Comparison of ENCODE assay signal across 29 cellular contexts in genomic region chr5:154278172-154278571, GRCh38.
A peak's percentile ranks its signal among the peaks of the same experiment; 100 is the strongest.
DNase-seq lines count a peak whose midpoint lies in the region; ATAC-seq, FAIRE-seq and TF ChIP-seq lines count a peak whose summit lies in the region.
"Had no signal": no experiment of that assay in that cellular context is flagged by ENCODE, and none has a peak within 500 bp of the region (broad histone marks: within the 10 kb centered on the region; RNA-seq: fewer than 3 reads in every experiment).

No MANE protein-coding gene starts in this region.

- H3K4me3 Mint-ChIP-seq in activated T-cell treated with anti-CD3 and anti-CD28 coated beads, Interleukin-2, amount 50 U/mL, for 24 hours = no peak overlapping the region
- H3K4me3 Mint-ChIP-seq: B cell; central memory CD8-positive, alpha-beta T cell; neural progenitor cell; T-cell had no signal

- TF ChIP-seq POLR2A in GM12878 (IDR thresholded peaks at IDR 0.05; ENCODE audit: low read depth, low read length) = no peak

- in situ Hi-C loops in GM12878 (cut with MboI) = no loop called here

- peak overlapping the region; percentile 52; the same call in 1 of the 2 replicates for H3K27ac ChIP-seq in GM12878 (ENCODE audit: control insufficient read depth, insufficient read depth)
- peak overlapping the region; percentile 30 for H3K27ac ChIP-seq in rectal smooth muscle tissue (ENCODE audit: low read depth, low read length)
- H3K27ac ChIP-seq: epithelial cell of prostate, foreskin keratinocyte, neural progenitor cell, psoas muscle had no signal

- intact Hi-C loops in GM12878 (cut with micrococcal nuclease; ENCODE audit: unreplicated experiment) = no loop called here

- no peaks in the 10 kb centered on the region; the same call in 1 of the 3 replicates for H3K9me3 ChIP-seq in GM12878 (replicated peaks; ENCODE audit: control insufficient read depth, insufficient read depth, low read length)
- H3K9me3 ChIP-seq: psoas muscle, transverse colon had no signal

- H3K27me3 ChIP-seq in GM12878 (replicated peaks in 1 of 2; ENCODE audit: control insufficient read depth in 2 of 2, insufficient read depth in 2 of 2, low read length in 1 of 2) (no peaks in the 10 kb centered on the region), rectal smooth muscle tissue (ENCODE audit: control insufficient read depth, insufficient read depth, low read length) (no peaks in the 10 kb centered on the region)
- H3K27me3 ChIP-seq: foreskin keratinocyte, neural progenitor cell, transverse colon had no signal

- peaks cover 30% of the 10 kb centered on the region for H3K4me1 Mint-ChIP-seq in activated T-cell treated with anti-CD3 and anti-CD28 coated beads, Interleukin-2, amount 50 U/mL, for 24 hours (ENCODE audit: low read depth)

- no peak for DNase-seq in activated T-cell treated with anti-CD3 and anti-CD28 coated beads, Interleukin-2, amount 50 U/mL, for 24 hours
- no peak for DNase-seq in activated T-cell treated with anti-CD3 and anti-CD28 coated beads, Interleukin-2, amount 50 U/mL, for 1 hour
- DNase-seq in M059J (ENCODE audit: low read depth) (peak; percentile 64), GM12878 (ENCODE audit: low read depth, low spot score) (no peak), NCI-H1092 (lab: John Stamatoyannopoulos, UW) (no peak)
- no peak for DNase-seq in stimulated activated CD4-positive, alpha-beta T cell treated with anti-CD3 and anti-CD28 coated beads, Interleukin-15, amount 100 ng/mL, for 24 hours
- DNase-seq: activated CD8-positive, alpha-beta memory T cell treated with anti-CD3 and anti-CD28 coated beads for 24 hours; DMS53; foreskin keratinocyte; hypothalamus; Karpas-422; NCI-H1105; NCI-H2029 treated with DMSO at 0.1 percent for 48 hours; NCI-H226; NCI-H774; psoas muscle; Right ventricle myocardium superior; stimulated activated CD4-positive, alpha-beta T cell treated with anti-CD3 and anti-CD28 coated beads, Interleukin-4, amount 100 ng/mL, for 1 hour; T-cell; transverse colon had no signal

- no peak for FAIRE-seq in GM12878 (lab: Jason Lieb, UNC)
- FAIRE-seq: HTR-8/SVneo, keratinocyte had no signal

- H3K4me1 ChIP-seq in GM12878 (ENCODE audit: control insufficient read depth, insufficient read depth, low read length) (peaks cover 40% of the 10 kb centered on the region), rectal smooth muscle tissue (ENCODE audit: control insufficient read depth, insufficient read depth, low read length) (peaks cover 17% of the 10 kb centered on the region)
- H3K4me1 ChIP-seq: foreskin keratinocyte, neural progenitor cell had no signal

- no peak for TF ChIP-seq EP300 in GM12878 (IDR thresholded peaks at IDR 0.05; ENCODE audit: borderline replicate concordance in 1 of 2, control insufficient read depth in 1 of 2, low read depth in 2 of 2, low read length in 2 of 2)

- H3K9ac ChIP-seq in GM12878 (ENCODE audit: control insufficient read depth, insufficient read depth, low read length) = no peak overlapping the region
- no peak overlapping the region for H3K9ac ChIP-seq in rectal smooth muscle tissue (ENCODE audit: low read length)
- H3K9ac ChIP-seq: neural progenitor cell had no signal

- H4K20me1 ChIP-seq in GM12878 (ENCODE audit: control insufficient read depth, insufficient read depth) = no peaks in the 10 kb centered on the region

- H3K36me3 ChIP-seq in GM12878 (ENCODE audit: control insufficient read depth in 2 of 2, insufficient read depth in 2 of 2, low read length in 1 of 2) (peaks cover 0 to 5% of the 10 kb centered on the region in 2 experiments; a peak in 1 of 4 replicates), rectal smooth muscle tissue (ENCODE audit: control insufficient read depth, insufficient read depth, low read length) (no peaks in the 10 kb centered on the region)
- H3K36me3 ChIP-seq: neural progenitor cell, transverse colon had no signal

- BruUV-seq in GM12878 (replicated peaks; lab: Mats Ljungman, UMichigan) = no TSS peak

- SMC1A ChIA-PET in GM12878 (lab: Charles Lee; ENCODE audit: uncharacterized antibody, unreplicated experiment) = interaction anchor here (0.7 to 0.9 kb wide), 2 partner anchors 41 to 89 kb away, joined by 3 read pairs; no protein-coding TSS in a partner anchor

- POLR2A ChIA-PET in GM12878 (lab: Charles Lee) = no interaction called here

- CTCF ChIA-PET in GM12878 (lab: Yijun Ruan, JAX) = no interaction called here

- no peak for TF ChIP-seq CTCF in GM12878 (IDR thresholded peaks at IDR 0.05 in 2 of 3, conservative IDR thresholded peaks at IDR 0.05 in 1 of 3; ENCODE audit: control insufficient read depth in 2 of 3, extremely low read depth in 1 of 3, insufficient read depth in 1 of 3, low read depth in 3 of 3, low read length in 3 of 3)

- H2AFZ ChIP-seq in GM12878 (ENCODE audit: control insufficient read depth, low read depth, low read length) = no peak overlapping the region
- H2AFZ ChIP-seq: neural progenitor cell had no signal

- ATAC-seq in GM12878 (no peak), HG03045 (IDR thresholded peaks at IDR 0.05; ENCODE audit: unreplicated experiment) (no peak)
- ATAC-seq: foreskin keratinocyte, psoas muscle, T-cell had no signal

- H3K4me2 ChIP-seq in GM12878 (ENCODE audit: control insufficient read depth, insufficient read depth) = no peak overlapping the region
- H3K4me2 ChIP-seq: neural progenitor cell had no signal

- no peak for TF ChIP-seq RAD21 in GM12878 (IDR thresholded peaks at IDR 0.05; ENCODE audit: insufficient read depth, low read depth, low read length)

- no peaks in the 10 kb centered on the region for H3K36me3 Mint-ChIP-seq in activated T-cell treated with anti-CD3 and anti-CD28 coated beads, Interleukin-2, amount 50 U/mL, for 24 hours (ENCODE audit: low read depth)
- H3K36me3 Mint-ChIP-seq: neural progenitor cell had no signal

- H3K9me3 Mint-ChIP-seq in activated T-cell treated with anti-CD3 and anti-CD28 coated beads, Interleukin-2, amount 50 U/mL, for 24 hours = no peaks in the 10 kb centered on the region
- H3K9me3 Mint-ChIP-seq: central memory CD8-positive, alpha-beta T cell; neural progenitor cell; T-cell had no signal

- peak overlapping the region; percentile 1 for H3K27ac Mint-ChIP-seq in activated T-cell treated with anti-CD3 and anti-CD28 coated beads, Interleukin-2, amount 50 U/mL, for 24 hours
- H3K27ac Mint-ChIP-seq: B cell, neural progenitor cell, T-cell had no signal

- RAD21 ChIA-PET in GM12878 (lab: Charles Lee; ENCODE audit: unreplicated experiment) = interaction anchor here (1.6 kb wide), 1 partner anchor 109 kb away, joined by 3 read pairs; no protein-coding TSS in a partner anchor

- H3K79me2 ChIP-seq in GM12878 (ENCODE audit: control insufficient read depth, insufficient read depth, low read length) = peaks cover 1% of the 10 kb centered on the region

- H3K4me3 ChIP-seq in GM12878 (no peak overlapping the region), rectal smooth muscle tissue (ENCODE audit: low read length) (no peak overlapping the region)
- H3K4me3 ChIP-seq: neural progenitor cell, psoas muscle, skin epidermis, transverse colon had no signal

- no peaks in the 10 kb centered on the region for H3K27me3 Mint-ChIP-seq in activated T-cell treated with anti-CD3 and anti-CD28 coated beads, Interleukin-2, amount 50 U/mL, for 24 hours
- H3K27me3 Mint-ChIP-seq: B cell; central memory CD8-positive, alpha-beta T cell; T-cell had no signal

TF ChIP-seq in GM12878, 131 proteins besides CTCF, POLR2A, EP300 and RAD21:
- no peak for TF ChIP-seq SUZ12 (IDR thresholded peaks at IDR 0.05; ENCODE audit: unreplicated experiment)
